Comparison of ENCODE assay signal across 13 cellular contexts in genomic region chr14:21106191-21106505, GRCh38. TPM values are rescaled to one million over a fixed set of nuclear protein-coding genes. Genes with fewer than 3 reads are reported as not detected.
DNase-seq lines count a peak whose midpoint lies in the region; ATAC-seq and TF ChIP-seq lines count a peak whose summit lies in the region.
"Had no signal": no experiment of that assay in that cellular context is flagged by ENCODE, and none has a peak within 500 bp of the region (broad histone marks: within the 10 kb centered on the region; RNA-seq: fewer than 3 reads in every experiment).

No MANE protein-coding gene starts in this region.

- H3K36me3 ChIP-seq in brain microvascular endothelial cell (replicated peaks) (no peaks in the 10 kb centered on the region), liver (ENCODE audit: control insufficient read depth in 4 of 4, insufficient read depth in 3 of 4, low read depth in 1 of 4, low read length in 3 of 4) (no peaks in the 10 kb centered on the region), tibial nerve (no peaks in the 10 kb centered on the region)

- H3K27ac ChIP-seq in brain microvascular endothelial cell: peak overlapping the region; percentile 8
- H3K27ac ChIP-seq in liver (ENCODE audit: low read depth in 1 of 2, low read length in 2 of 2): peak overlapping the region; percentile 63 to 79
- H3K27ac ChIP-seq in tibial nerve: peak overlapping the region; percentile 64 to 100 (median 96)
- H3K27ac ChIP-seq: PC-9 had no signal

- TF ChIP-seq CTCF in brain microvascular endothelial cell (IDR thresholded peaks at IDR 0.05; ENCODE audit: low read depth, low read length, missing control alignments): no peak
- TF ChIP-seq CTCF in liver (IDR thresholded peaks at IDR 0.05; ENCODE audit: low read depth, low read length, missing input control): no peak
- no peak for TF ChIP-seq CTCF in tibial nerve (IDR thresholded peaks at IDR 0.05)

- H3K4me3 ChIP-seq in brain microvascular endothelial cell (ENCODE audit: low read depth, low read length): no peak overlapping the region
- no peak overlapping the region for H3K4me3 ChIP-seq in liver (ENCODE audit: low read depth in 1 of 3, low read length in 3 of 3)
- H3K4me3 ChIP-seq in tibial nerve: no peak overlapping the region
- H3K4me3 ChIP-seq: PC-9 had no signal

- in situ Hi-C loops in brain microvascular endothelial cell (cut with HindIII; ENCODE audit: low pct_ligation_motif_present, low sequenced_read_pairs): no loop called here

- no peak overlapping the region for H3K9ac ChIP-seq in liver (ENCODE audit: low read depth in 1 of 2, low read length in 2 of 2)

- H3K27me3 ChIP-seq in brain microvascular endothelial cell (replicated peaks): no peaks in the 10 kb centered on the region
- H3K27me3 ChIP-seq in liver (ENCODE audit: control insufficient read depth in 4 of 4, insufficient read depth in 4 of 4, low read length in 3 of 4): no peaks in the 10 kb centered on the region
- H3K27me3 ChIP-seq in tibial nerve: no peaks in the 10 kb centered on the region

- H3K4me1 ChIP-seq in liver (ENCODE audit: control insufficient read depth in 4 of 4, insufficient read depth in 4 of 4, low read length in 3 of 4) (peaks cover 7 to 48% (median 41%) of the 10 kb centered on the region in 4 donors), tibial nerve (peaks cover 0 to 46% (median 36%) of the 10 kb centered on the region in 4 donors)

- TF ChIP-seq EP300 in tibial nerve (IDR thresholded peaks at IDR 0.05): no peak

- no peak for TF ChIP-seq POLR2A in tibial nerve (IDR thresholded peaks at IDR 0.05)

- peak; percentile 60 for DNase-seq in SHP77 treated with DMSO at 0.1 percent for 48 hours (lab: John Stamatoyannopoulos, UW)
- no peak for DNase-seq in SHP77 (lab: John Stamatoyannopoulos, UW)
- DNase-seq in brain microvascular endothelial cell: no peak
- DNase-seq in tibial nerve (ENCODE audit: low spot score in 2 of 2): no peak
- no peak for DNase-seq in ecto neural progenitor cell (ENCODE audit: low spot score)
- DNase-seq in activated CD4-positive, CD25-positive, alpha-beta regulatory T cell treated with anti-CD3 and anti-CD28 coated beads, Interleukin-2, amount 50 U/mL, for 72 hours: no peak

- 63% methylated on average over 4 of the region's 4 CpGs for WGBS in liver
- WGBS in tibial nerve, 2 donors: 46 to 59% methylated on average over 4 of the region's 4 CpGs

- ATAC-seq in GM18517 (IDR thresholded peaks at IDR 0.05; ENCODE audit: unreplicated experiment): no peak

- TF ChIP-seq RAD21 in liver (IDR thresholded peaks at IDR 0.05): no peak

- H3K9me3 ChIP-seq in liver (ENCODE audit: control insufficient read depth in 4 of 4, low read length in 3 of 4) (no peaks in the 10 kb centered on the region), tibial nerve (no peaks in the 10 kb centered on the region)

TF ChIP-seq in liver, 16 proteins besides CTCF, POLR2A, EP300 and RAD21:
- no peak for TF ChIP-seq TAF1 (conservative IDR thresholded peaks at IDR 0.05)
- TF ChIP-seq REST (IDR thresholded peaks at IDR 0.05): peak; percentile 5

RNA-seq across cellular contexts. Expression of gene TMEM253, which starts 5.3 kb away (rescaled TPM):
- total RNA-seq in liver (under 1 TPM; 0.19 to 0.25 TPM), tibial nerve (under 1 TPM in 2 of 4 donors, not detected in 2; 0.44 to 0.63 TPM)
- under 1 TPM in 1 of 2 donors, not detected in 1; 0.14 TPM for polyA plus RNA-seq in liver
- total RNA-seq: activated CD4-positive, alpha-beta T cell treated with anti-CD3 and anti-CD28 coated beads, Interleukin-2, amount 10 ng/mL, durations not matched to agents 24 days and 14 days; activated naive CD8-positive, alpha-beta T cell treated with anti-CD3 and anti-CD28 coated beads for 36 hours had no signal

RNA-seq across cellular contexts. Expression of gene ZNF219, which starts 7.7 kb away (rescaled TPM):
- 1 to 10 TPM; 4.7 to 6.2 TPM for total RNA-seq in liver
- polyA plus RNA-seq in liver: 10 to 100 TPM in 1 of 2 donors, 1 to 10 TPM in 1; 1.3 to 10.5 TPM
- total RNA-seq in tibial nerve: 10 to 100 TPM; 28.6 to 90.3 (median 34.9) TPM

RNA-seq across cellular contexts. Expression of gene ARHGEF40, which starts 36.0 kb away (rescaled TPM):
- total RNA-seq in liver: 10 to 100 TPM; 19.8 to 42.5 TPM
- polyA plus RNA-seq in liver: 10 to 100 TPM in 1 of 2 donors, 1 to 10 TPM in 1; 9.3 to 14.0 TPM
- total RNA-seq in tibial nerve: 100 to 1,000 TPM in 1 of 4 donors, 10 to 100 TPM in 3; 72.5 to 128 (median 80.9) TPM
- total RNA-seq: activated CD4-positive, alpha-beta T cell treated with anti-CD3 and anti-CD28 coated beads, Interleukin-2, amount 10 ng/mL, durations not matched to agents 24 days and 14 days had no signal

RNA-seq across cellular contexts. Expression of gene RNASE8, which starts 48.5 kb away (rescaled TPM):
- not detected for total RNA-seq in liver
- polyA plus RNA-seq in liver: not detected
- total RNA-seq in tibial nerve: not detected
- total RNA-seq: activated CD4-positive, alpha-beta T cell treated with anti-CD3 and anti-CD28 coated beads, Interleukin-2, amount 10 ng/mL, durations not matched to agents 24 days and 14 days; activated naive CD8-positive, alpha-beta T cell treated with anti-CD3 and anti-CD28 coated beads for 36 hours; osteocyte; PC-9 had no signal
- polyA plus RNA-seq: AG04450 had no signal

RNA-seq across cellular contexts. Expression of gene OR5AU1, which starts 49.7 kb away (rescaled TPM):
- total RNA-seq in liver: not detected
- not detected for polyA plus RNA-seq in liver
- total RNA-seq in tibial nerve: under 1 TPM in 1 of 4 donors, not detected in 3; 0.39 TPM
- total RNA-seq: activated CD4-positive, alpha-beta T cell treated with anti-CD3 and anti-CD28 coated beads, Interleukin-2, amount 10 ng/mL, durations not matched to agents 24 days and 14 days; activated naive CD8-positive, alpha-beta T cell treated with anti-CD3 and anti-CD28 coated beads for 36 hours; osteocyte; PC-9 had no signal
- polyA plus RNA-seq: AG04450 had no signal

Comparison
In these comparisons a context has a peak if more than half of its experiments do, and no peak if none do; other contexts are left out.
1. H3K27ac ChIP-seq: peak in every context shown above with its lines; median percentile 96 in tibial nerve; 71 in liver; 8 in brain microvascular endothelial cell.
2. RNA of gene ZNF219, which starts 7.7 kb away (total RNA-seq): 28.6 to 90.3 TPM in tibial nerve; 4.7 to 6.2 TPM in liver; every median in the first group is over 4 times any median in the second.